21 cellular contexts compared by ENCODE assay signal in the genomic region with DNA sequence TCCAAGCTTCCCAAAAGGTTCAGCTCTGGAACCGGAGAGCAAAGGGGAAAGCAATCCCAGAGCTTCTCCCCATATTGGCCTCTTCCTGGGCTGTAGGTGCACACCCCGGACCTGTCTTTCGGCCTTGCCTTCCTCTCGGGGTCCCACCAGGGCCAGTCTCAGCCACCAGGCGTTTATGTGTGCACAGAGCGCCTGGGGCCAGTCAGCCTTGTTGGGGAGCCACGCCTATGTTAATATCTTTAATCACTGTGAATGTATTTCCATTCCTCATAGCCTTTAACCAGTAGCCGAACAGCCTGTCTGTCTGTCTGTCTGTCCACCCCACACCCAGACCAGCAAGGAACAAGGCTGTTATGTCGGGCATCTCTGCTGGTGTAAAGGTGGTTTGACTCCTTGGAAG. TPM values are rescaled to one million over a fixed set of nuclear protein-coding genes. Genes with fewer than 3 reads are reported as not detected.
DNase-seq lines count a peak whose midpoint lies in the region; ATAC-seq, FAIRE-seq and TF ChIP-seq lines count a peak whose summit lies in the region.
"Had no signal": no experiment of that assay in that cellular context is flagged by ENCODE, and none has a peak within 500 bp of the region (broad histone marks: within the 10 kb centered on the region; RNA-seq: fewer than 3 reads in every experiment).

No MANE protein-coding gene starts in this region.

- H3K79me2 ChIP-seq in keratinocyte (ENCODE audit: control insufficient read depth, insufficient read depth, low read length), result no peaks in the 10 kb centered on the region

- H3K9me1 ChIP-seq in keratinocyte (ENCODE audit: control insufficient read depth, extremely low read depth, insufficient read depth, low read length), result peaks cover 3% of the 10 kb centered on the region

- H3K36me3 ChIP-seq in RWPE2 (ENCODE audit: low read depth), result no peaks in the 10 kb centered on the region
- H3K36me3 ChIP-seq in breast epithelium, result no peaks in the 10 kb centered on the region
- peaks cover 0 to 7% of the 10 kb centered on the region in 2 experiments for H3K36me3 ChIP-seq in keratinocyte (ENCODE audit: control insufficient read depth in 2 of 2, extremely low read depth in 1 of 2, insufficient read depth in 2 of 2, low read length in 2 of 2)
- H3K36me3 ChIP-seq in thymus (ENCODE audit: control insufficient read depth, insufficient read depth), result no peaks in the 10 kb centered on the region

- H3K9me3 ChIP-seq in RWPE2 (ENCODE audit: severe bottlenecking), result no peaks in the 10 kb centered on the region
- H3K9me3 ChIP-seq in breast epithelium, result no peaks in the 10 kb centered on the region
- H3K9me3 ChIP-seq in keratinocyte (ENCODE audit: control insufficient read depth, low read depth, low read length), result no peaks in the 10 kb centered on the region
- no peaks in the 10 kb centered on the region for H3K9me3 ChIP-seq in thymus (ENCODE audit: control insufficient read depth)
- H3K9me3 ChIP-seq: A549 had no signal

- intact Hi-C loops in breast epithelium (cut with DNase I; ENCODE audit: low total_unique reads), result no loop called here

- DNase-seq in RWPE2 (ENCODE audit: low spot score) (no peak), breast epithelium (ENCODE audit: low spot score in 2 of 2) (no peak), keratinocyte (ENCODE audit: low read depth, low spot score) (no peak), T1000 (lab: John Stamatoyannopoulos, UW) (no peak), NCI-H526 treated with DMSO at 0.1 percent for 48 hours (lab: John Stamatoyannopoulos, UW) (no peak)
- DNase-seq: DMS53, GDM1, HFFc6, KG1, NCI-H1092 treated with DMSO at 0.1 percent for 48 hours, NCI-H1436 treated with DMSO at 0.1 percent for 48 hours, NCI-H2029, NCI-H2227 treated with DMSO at 0.1 percent for 48 hours, NCI-H510A, NCI-H748 treated with DMSO at 0.1 percent for 48 hours had no signal

- no peaks in the 10 kb centered on the region for H4K20me1 ChIP-seq in keratinocyte (ENCODE audit: control insufficient read depth, extremely low read depth, insufficient read depth, low read length)

- H3K27ac ChIP-seq in RWPE2 (ENCODE audit: poor library complexity, severe bottlenecking), result peak overlapping the region; percentile 19
- H3K27ac ChIP-seq in breast epithelium, result peak overlapping the region; percentile 79 to 88
- peak overlapping the region; percentile 55 for H3K27ac ChIP-seq in keratinocyte (ENCODE audit: control insufficient read depth, insufficient read depth, low read length)
- H3K27ac ChIP-seq in thymus (ENCODE audit: low read depth), result peak overlapping the region; percentile 15
- H3K27ac ChIP-seq: A549 had no signal

- H3K9ac ChIP-seq in keratinocyte (ENCODE audit: control insufficient read depth, extremely low read depth, insufficient read depth, low read length), result peak overlapping the region; percentile 71

- H3K4me2 ChIP-seq in keratinocyte (ENCODE audit: control insufficient read depth, extremely low read depth, insufficient read depth, low read depth, low read length), result peak overlapping the region; percentile 72
- H3K4me2 ChIP-seq: A549 had no signal

- WGBS in thymus, result 94% methylated on average over 9 of the region's 9 CpGs

- peak overlapping the region; percentile 36 for H2AFZ ChIP-seq in keratinocyte (ENCODE audit: control insufficient read depth, low read length)

- dilution Hi-C loops in keratinocyte (cut with MboI; ENCODE audit: extremely low pct_ligation_motif_present, low sequenced_read_pairs), result no loop called here

- FAIRE-seq in keratinocyte (lab: Jason Lieb, UNC), result no peak
- FAIRE-seq: A549, D721Med, HepG2 had no signal

- H3K4me1 ChIP-seq in RWPE2 (ENCODE audit: insufficient read depth, poor library complexity, severe bottlenecking) (peaks cover 13% of the 10 kb centered on the region), breast epithelium (peaks cover 2 to 5% of the 10 kb centered on the region in 2 donors), keratinocyte (ENCODE audit: control insufficient read depth, extremely low read depth, insufficient read depth, low read length) (peaks cover 27% of the 10 kb centered on the region), thymus (ENCODE audit: control insufficient read depth, insufficient read depth, low read length) (no peaks in the 10 kb centered on the region)

- ATAC-seq in RWPE2 (ENCODE audit: low read depth) (no peak; the same call in 2 of the 3 replicates), HG03342 (IDR thresholded peaks at IDR 0.05; ENCODE audit: unreplicated experiment) (no peak)
- ATAC-seq: A549, HepG2, Panc1 had no signal

- TF ChIP-seq CTCF in RWPE2 (IDR thresholded peaks at IDR 0.05; ENCODE audit: poor library complexity, severe bottlenecking), result no peak
- no peak for TF ChIP-seq CTCF in breast epithelium (IDR thresholded peaks at IDR 0.05)
- no peak for TF ChIP-seq CTCF in keratinocyte (optimal IDR thresholded peaks at IDR 0.05 in 1 of 3, IDR thresholded peaks at IDR 0.05 in 1 of 3, conservative IDR thresholded peaks at IDR 0.05 in 1 of 3; ENCODE audit: extremely low read depth in 1 of 3, insufficient read depth in 2 of 3, low read length in 3 of 3)

- H3K4me3 ChIP-seq in RWPE2 (ENCODE audit: severe bottlenecking) (no peak overlapping the region), breast epithelium (no peak overlapping the region), keratinocyte (ENCODE audit: control insufficient read depth in 2 of 3, extremely low read depth in 1 of 3, insufficient read depth in 2 of 3, low read depth in 1 of 3, low read length in 3 of 3) (peak overlapping the region in 2 of 3 experiments; percentile 9 to 23), thymus (ENCODE audit: low read length) (no peak overlapping the region)
- H3K4me3 ChIP-seq: A549 had no signal

- TF ChIP-seq POLR2A in breast epithelium (IDR thresholded peaks at IDR 0.05), result no peak

- H3K27me3 ChIP-seq in RWPE2 (ENCODE audit: insufficient read depth, poor library complexity, severe bottlenecking), result no peaks in the 10 kb centered on the region
- H3K27me3 ChIP-seq in breast epithelium, result no peaks in the 10 kb centered on the region
- H3K27me3 ChIP-seq in keratinocyte (ENCODE audit: control insufficient read depth, extremely low read depth, insufficient read depth, low read length), result no peaks in the 10 kb centered on the region
- H3K27me3 ChIP-seq in thymus (ENCODE audit: control insufficient read depth, insufficient read depth), result no peaks in the 10 kb centered on the region

RNA-seq across cellular contexts. Expression of gene KCNC4, which starts 18.7 kb away (rescaled TPM):
- 10 to 100 TPM in 1 of 3 donors, 1 to 10 TPM in 2; 3.8 to 12.6 (median 5.2) TPM for total RNA-seq in breast epithelium
- 1.3 to 2.8 TPM (median 2.2 TPM) in 3 replicates for polyA plus RNA-seq in keratinocyte
- 1.2 TPM for polyA plus RNA-seq in keratinocyte (2011; ENCODE audit: low read depth)
- 1.8 and 2.4 TPM in 2 replicates for polyA plus RNA-seq in keratinocyte (2011; cell fraction: cytosol; rRNA removed)
- polyA plus RNA-seq in keratinocyte (2011; cell fraction: nucleus; rRNA removed), result 7.5 and 8.0 TPM in 2 replicates
- polyA plus RNA-seq in keratinocyte (2012; ENCODE audit: low replicate concordance), result 1.8 and 4.9 TPM in 2 replicates
- 3.7 to 11.0 TPM (median 4.6 TPM) in 3 replicates for polyA minus RNA-seq in keratinocyte
- polyA minus RNA-seq in keratinocyte (2011; cell fraction: cytosol; rRNA and poly(A)+ RNA removed), result 4.4 TPM
- 4.9 and 5.7 TPM in 2 replicates for polyA minus RNA-seq in keratinocyte (2011; cell fraction: nucleus; rRNA and poly(A)+ RNA removed)
- polyA plus RNA-seq in thymus, result 4.0 TPM

Comparison
In these comparisons a context has a peak if more than half of its experiments do, and no peak if none do; other contexts are left out.
1. H3K27ac ChIP-seq: peak in every context shown above with its lines; median percentile 84 in breast epithelium; 55 in keratinocyte; 19 in RWPE2; 15 in thymus.
2. H3K4me3 ChIP-seq: peak in keratinocyte (2 of 3); none in RWPE2 (single experiment), breast epithelium (0 of 3) and thymus (single experiment).